12 cellular contexts compared by ENCODE assay signal in genomic region chr13:109000207-109000606, GRCh38.
"Had no signal": no experiment of that assay in that cellular context is flagged by ENCODE, and none has a peak within 500 bp of the region (broad histone marks: within the 10 kb centered on the region; RNA-seq: fewer than 3 reads in every experiment).

No MANE protein-coding gene starts in this region.

- DNase-seq: effector memory CD4-positive, alpha-beta T cell; heart left ventricle; hippocampal formation; kidney glomerular epithelial cell; mammary epithelial cell; naive thymus-derived CD4-positive, alpha-beta T cell; sigmoid colon; small intestine; stimulated activated CD4-positive, alpha-beta T cell treated with anti-CD3 and anti-CD28 coated beads, Interleukin-12 subunit alpha, Interleukin-12 subunit beta, amount 100 ng/mL, for 4 hours; stimulated activated naive CD4-positive, alpha-beta T cell treated with Interleukin-2 at 50 U/mL for 16 hours; trophoblast cell had no signal

- H3K36me3 Mint-ChIP-seq: naive thymus-derived CD4-positive, alpha-beta T cell had no signal

- H3K4me3 Mint-ChIP-seq: naive thymus-derived CD4-positive, alpha-beta T cell had no signal

- H3K4me3 ChIP-seq: heart left ventricle, right atrium auricular region, sigmoid colon had no signal

- H3K9me3 Mint-ChIP-seq: naive thymus-derived CD4-positive, alpha-beta T cell had no signal

- H3K27ac Mint-ChIP-seq: naive thymus-derived CD4-positive, alpha-beta T cell had no signal

- H3K4me1 Mint-ChIP-seq: naive thymus-derived CD4-positive, alpha-beta T cell had no signal
